In genomic region chr17:79843475-79843916, GRCh38 we compare ENCODE assay signal across 8 cellular contexts. TPM values are rescaled to one million over a fixed set of nuclear protein-coding genes. Genes with fewer than 3 reads are reported as not detected.
DNase-seq lines count a peak whose midpoint lies in the region; ATAC-seq and TF ChIP-seq lines count a peak whose summit lies in the region.

No MANE protein-coding gene starts in this region.

- intact Hi-C loops in activated CD4-positive, alpha-beta T cell treated with anti-CD3 and anti-CD28 coated beads, Interleukin-2, amount 10 ng/mL, durations not matched to agents 24 days and 14 days (cut with micrococcal nuclease), result loop anchor here (5.0 kb wide), 1 partner anchor 149 kb away; no protein-coding TSS in a partner anchor
- intact Hi-C loops in ascending aorta (cut with DNase I), result loop anchor here (5.0 kb wide), 1 partner anchor 66 kb away; the partner anchor contains the start of gene CBX2

- peak overlapping the region; percentile 81 for H3K4me3 Mint-ChIP-seq in activated CD4-positive, alpha-beta T cell treated with anti-CD3 and anti-CD28 coated beads, Interleukin-2, amount 10 ng/mL, durations not matched to agents 24 days and 14 days
- peak overlapping the region; percentile 74 for H3K4me3 Mint-ChIP-seq in memory B cell

- H3K27ac ChIP-seq in ascending aorta (no peak overlapping the region), tibial nerve (peak overlapping the region in 2 of 4 donors; percentile 75 to 83)

- H3K4me1 Mint-ChIP-seq in activated CD4-positive, alpha-beta T cell treated with anti-CD3 and anti-CD28 coated beads, Interleukin-2, amount 10 ng/mL, durations not matched to agents 24 days and 14 days, result peaks cover 11% of the 10 kb centered on the region
- peaks cover 11% of the 10 kb centered on the region for H3K4me1 Mint-ChIP-seq in memory B cell

- H3K36me3 Mint-ChIP-seq in activated CD4-positive, alpha-beta T cell treated with anti-CD3 and anti-CD28 coated beads, Interleukin-2, amount 10 ng/mL, durations not matched to agents 24 days and 14 days (ENCODE audit: low read depth), result no peaks in the 10 kb centered on the region
- H3K36me3 Mint-ChIP-seq in memory B cell, result no peaks in the 10 kb centered on the region

- ATAC-seq in memory B cell (ENCODE audit: low read depth) (no peak), GM19324 (IDR thresholded peaks at IDR 0.05; ENCODE audit: low FRiP score, unreplicated experiment) (no peak), HG02798 (IDR thresholded peaks at IDR 0.05; ENCODE audit: poor library complexity, unreplicated experiment) (no peak)

- peaks cover 51% of the 10 kb centered on the region for H3K27me3 Mint-ChIP-seq in activated CD4-positive, alpha-beta T cell treated with anti-CD3 and anti-CD28 coated beads, Interleukin-2, amount 10 ng/mL, durations not matched to agents 24 days and 14 days
- H3K27me3 Mint-ChIP-seq in memory B cell, result peaks cover 16% of the 10 kb centered on the region

- H3K36me3 ChIP-seq in ascending aorta (no peaks in the 10 kb centered on the region), tibial nerve (no peaks in the 10 kb centered on the region)

- H3K4me3 ChIP-seq in ascending aorta (peak overlapping the region; percentile 59 to 64), tibial nerve (peak overlapping the region; percentile 39 to 63 (median 58))

- TF ChIP-seq CTCF in ascending aorta (IDR thresholded peaks at IDR 0.05) (no peak), tibial nerve (IDR thresholded peaks at IDR 0.05) (no peak)

- no peaks in the 10 kb centered on the region for H3K9me3 Mint-ChIP-seq in activated CD4-positive, alpha-beta T cell treated with anti-CD3 and anti-CD28 coated beads, Interleukin-2, amount 10 ng/mL, durations not matched to agents 24 days and 14 days
- no peaks in the 10 kb centered on the region for H3K9me3 Mint-ChIP-seq in memory B cell

- peak; percentile 81 for DNase-seq in activated CD4-positive, alpha-beta T cell treated with anti-CD3 and anti-CD28 coated beads, Interleukin-2, amount 10 ng/mL, durations not matched to agents 24 days and 14 days
- no peak for DNase-seq in activated CD4-positive, alpha-beta T cell treated with anti-CD3 and anti-CD28 coated beads, Interleukin-2, amount 50 U/mL, for 4 hours
- no peak for DNase-seq in ascending aorta (ENCODE audit: low spot score in 2 of 2)
- DNase-seq in memory B cell (ENCODE audit: low spot score in 2 of 2), result no peak
- DNase-seq in tibial nerve (ENCODE audit: low spot score in 2 of 2), result no peak
- DNase-seq in iPS-NIHi11 (ENCODE audit: low spot score), result no peak

- H3K4me1 ChIP-seq in ascending aorta (peaks cover 15 to 40% of the 10 kb centered on the region in 2 donors), tibial nerve (peaks cover 0 to 66% (median 38%) of the 10 kb centered on the region in 4 donors)

- H3K27me3 ChIP-seq in ascending aorta (peaks cover 32% of the 10 kb centered on the region), tibial nerve (peaks cover 4 to 42% of the 10 kb centered on the region in 2 donors)

- no peak for TF ChIP-seq EP300 in tibial nerve (IDR thresholded peaks at IDR 0.05)

- no peak for TF ChIP-seq POLR2A in tibial nerve (IDR thresholded peaks at IDR 0.05)

- H3K27ac Mint-ChIP-seq in activated CD4-positive, alpha-beta T cell treated with anti-CD3 and anti-CD28 coated beads, Interleukin-2, amount 10 ng/mL, durations not matched to agents 24 days and 14 days, result peak overlapping the region; percentile 56
- peak overlapping the region; percentile 35 for H3K27ac Mint-ChIP-seq in memory B cell

- H3K9me3 ChIP-seq in ascending aorta (no peaks in the 10 kb centered on the region), tibial nerve (no peaks in the 10 kb centered on the region)

- 1% methylated on average over 29 to 34 of the region's 43 CpGs for WGBS in tibial nerve, 2 donors

RNA-seq across cellular contexts. Expression of gene CBX4, which starts 4.3 kb away (rescaled TPM):
- 18.5 and 19.4 TPM in 2 replicates for total RNA-seq in activated CD4-positive, alpha-beta T cell treated with anti-CD3 and anti-CD28 coated beads, Interleukin-2, amount 10 ng/mL, durations not matched to agents 24 days and 14 days
- total RNA-seq in ascending aorta (25.7 TPM), tibial nerve (10 to 100 TPM; 11.6 to 15.3 (median 14.4) TPM)

RNA-seq across cellular contexts. Expression of gene CBX8, which starts 46.6 kb away (rescaled TPM):
- total RNA-seq in activated CD4-positive, alpha-beta T cell treated with anti-CD3 and anti-CD28 coated beads, Interleukin-2, amount 10 ng/mL, durations not matched to agents 24 days and 14 days, result 9.4 TPM in 2 replicates
- total RNA-seq in ascending aorta (1.1 TPM), tibial nerve (1 to 10 TPM in 1 of 4 donors, under 1 TPM in 2, not detected in 1; 0.84 to 4.2 (median 0.87) TPM)
